In the genomic region with DNA sequence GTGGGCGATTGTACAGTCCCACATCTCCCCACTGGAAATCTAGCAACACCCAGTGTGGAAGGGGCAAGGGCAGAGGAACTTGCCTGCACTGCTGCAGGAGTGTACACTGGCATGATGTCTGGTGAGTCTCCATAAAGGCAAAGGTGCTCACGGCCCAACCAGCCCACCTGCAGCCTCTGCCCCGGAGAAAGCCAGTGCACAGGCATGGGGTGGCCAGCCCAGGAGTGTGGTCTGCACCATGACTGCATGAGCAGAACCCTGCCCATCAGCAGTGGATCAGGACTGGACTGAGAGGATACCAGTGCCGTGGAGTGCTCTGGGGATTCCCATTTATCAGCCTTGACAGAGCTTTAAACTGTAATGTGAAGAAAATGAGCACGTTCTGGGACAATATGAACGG, we compare ENCODE assay signal across 16 cellular contexts.
"Had no signal": no experiment of that assay in that cellular context is flagged by ENCODE, and none has a peak within 500 bp of the region (broad histone marks: within the 10 kb centered on the region; RNA-seq: fewer than 3 reads in every experiment).

No MANE protein-coding gene starts in this region.

- H3K9me3 Mint-ChIP-seq: activated CD4-positive, alpha-beta T cell treated with anti-CD3 and anti-CD28 coated beads, Interleukin-2, amount 10 ng/mL, durations not matched to agents 24 days and 14 days; activated naive CD4-positive, alpha-beta T cell treated with anti-CD3 and anti-CD28 coated beads, Interleukin-2, amount 50 U/mL, for 24 hours; activated T-cell treated with anti-CD3 and anti-CD28 coated beads, Interleukin-2, amount 50 U/mL, for 72 hours; natural killer cell treated with Interleukin-12 subunit alpha and Interleukin-12 subunit beta and Interleukin-15 and Interleukin-18, amount 100 ng/mL, for 72 hours; T-helper 1 cell treated with Interleukin-12 subunit alpha and Interleukin-12 subunit beta and Interleukin-4 antibody, amounts not matched to agents 30 μg/mL and 1 μg/mL, for 36 hours had no signal

- H3K36me3 ChIP-seq: ascending aorta, gastroesophageal sphincter, heart right ventricle, lower lobe of right lung, right atrium auricular region, thoracic aorta had no signal

- H3K36me3 Mint-ChIP-seq: activated naive CD4-positive, alpha-beta T cell treated with anti-CD3 and anti-CD28 coated beads, Interleukin-2, amount 50 U/mL, for 24 hours; mesothelial cell of epicardium; natural killer cell treated with Interleukin-12 subunit alpha and Interleukin-12 subunit beta and Interleukin-15 and Interleukin-18, amount 100 ng/mL, for 72 hours had no signal

- H3K4me3 ChIP-seq: ascending aorta, gastroesophageal sphincter, heart right ventricle, lower lobe of right lung, right atrium auricular region, thoracic aorta had no signal

- H3K9me3 ChIP-seq: gastroesophageal sphincter, thoracic aorta had no signal

- H3K27ac Mint-ChIP-seq: activated CD4-positive, alpha-beta T cell treated with anti-CD3 and anti-CD28 coated beads, Interleukin-2, amount 10 ng/mL, durations not matched to agents 24 days and 14 days; activated naive CD4-positive, alpha-beta T cell treated with anti-CD3 and anti-CD28 coated beads, Interleukin-2, amount 50 U/mL, for 24 hours; activated T-cell treated with anti-CD3 and anti-CD28 coated beads, Interleukin-2, amount 50 U/mL, for 72 hours; mesothelial cell of epicardium; natural killer cell treated with Interleukin-12 subunit alpha and Interleukin-12 subunit beta and Interleukin-15 and Interleukin-18, amount 100 ng/mL, for 72 hours; progenitor cell of endocrine pancreas; T-helper 1 cell treated with Interleukin-12 subunit alpha and Interleukin-12 subunit beta and Interleukin-4 antibody, amounts not matched to agents 30 μg/mL and 1 μg/mL, for 36 hours had no signal

- H3K27me3 ChIP-seq: ascending aorta, right atrium auricular region had no signal

- H3K4me3 Mint-ChIP-seq: activated CD4-positive, alpha-beta T cell treated with anti-CD3 and anti-CD28 coated beads, Interleukin-2, amount 10 ng/mL, durations not matched to agents 24 days and 14 days; activated naive CD4-positive, alpha-beta T cell treated with anti-CD3 and anti-CD28 coated beads, Interleukin-2, amount 50 U/mL, for 24 hours; activated T-cell treated with anti-CD3 and anti-CD28 coated beads, Interleukin-2, amount 50 U/mL, for 72 hours; mesothelial cell of epicardium; natural killer cell treated with Interleukin-12 subunit alpha and Interleukin-12 subunit beta and Interleukin-15 and Interleukin-18, amount 100 ng/mL, for 72 hours; T-helper 1 cell treated with Interleukin-12 subunit alpha and Interleukin-12 subunit beta and Interleukin-4 antibody, amounts not matched to agents 30 μg/mL and 1 μg/mL, for 36 hours had no signal

- H3K27ac ChIP-seq: ascending aorta, gastroesophageal sphincter, heart right ventricle, lower lobe of right lung, right atrium auricular region, thoracic aorta had no signal

- ATAC-seq: activated T-cell treated with anti-CD3 and anti-CD28 coated beads, Interleukin-2, amount 50 U/mL, for 72 hours; gastroesophageal sphincter; heart right ventricle; lower lobe of right lung had no signal

- H3K4me1 ChIP-seq: ascending aorta, gastroesophageal sphincter, heart right ventricle, lower lobe of right lung, right atrium auricular region had no signal

- DNase-seq: activated effector memory CD4-positive, alpha-beta T cell treated with anti-CD3 and anti-CD28 coated beads, Interleukin-2, amount 50 U/mL, for 16 hours; activated T-cell treated with anti-CD3 and anti-CD28 coated beads, Interleukin-2, amount 50 U/mL, for 72 hours; cortex of kidney; heart right ventricle; lower lobe of right lung; nucleus accumbens had no signal

- H3K4me1 Mint-ChIP-seq: activated CD4-positive, alpha-beta T cell treated with anti-CD3 and anti-CD28 coated beads, Interleukin-2, amount 10 ng/mL, durations not matched to agents 24 days and 14 days; activated naive CD4-positive, alpha-beta T cell treated with anti-CD3 and anti-CD28 coated beads, Interleukin-2, amount 50 U/mL, for 24 hours had no signal
